8 cellular contexts compared by ENCODE assay signal in genomic region chr1:234725177-234726132, GRCh38.
DNase-seq lines count a peak whose midpoint lies in the region; ATAC-seq and TF ChIP-seq lines count a peak whose summit lies in the region.

No MANE protein-coding gene starts in this region.

- H3K4me3 Mint-ChIP-seq in activated naive CD4-positive, alpha-beta T cell treated with anti-CD3 and anti-CD28 coated beads, Interleukin-2, amount 50 U/mL, for 24 hours: peak overlapping the region; percentile 70

- H3K9ac ChIP-seq in PC-3 (ENCODE audit: low read length): peak overlapping the region; percentile 74
- H3K9ac ChIP-seq in iPS-18a (ENCODE audit: low read length): peak overlapping the region; percentile 56

- intact Hi-C loops in PC-3 (cut with micrococcal nuclease): loop anchor here (2.0 kb wide), 4 partner anchors 69 to 349 kb away; no protein-coding TSS in a partner anchor

- BruUV-seq in PC-3 (replicated peaks; lab: Mats Ljungman, UMichigan): no TSS peak

- ATAC-seq in PC-3 (no peak), HG03520 (IDR thresholded peaks at IDR 0.05; ENCODE audit: unreplicated experiment) (no peak)

- no peaks in the 10 kb centered on the region for H3K36me3 Mint-ChIP-seq in activated naive CD4-positive, alpha-beta T cell treated with anti-CD3 and anti-CD28 coated beads, Interleukin-2, amount 50 U/mL, for 24 hours

- TF ChIP-seq CTCF in PC-3 (conservative IDR thresholded peaks at IDR 0.05; ENCODE audit: low read depth, low read length): no peak
- no peak for TF ChIP-seq CTCF in GM13977 (IDR thresholded peaks at IDR 0.05; ENCODE audit: extremely low read depth, insufficient read depth, missing control alignments)

- in situ Hi-C loops in GM13977 (cut with MboI; ENCODE audit: low pct_unique_long_range_greater_than_20kb, low sequenced_read_pairs, unreplicated experiment): loop anchor here (25.0 kb wide), 2 partner anchors 112 to 362 kb away; no protein-coding TSS in a partner anchor

- H3K27me3 ChIP-seq in PC-3 (ENCODE audit: low read length) (no peaks in the 10 kb centered on the region), iPS-18a (ENCODE audit: control insufficient read depth, insufficient read depth, low read length) (no peaks in the 10 kb centered on the region), MG63 (no peaks in the 10 kb centered on the region)

- H3K4me3 ChIP-seq in PC-3 (ENCODE audit: low read length): peak overlapping the region; percentile 50; the same call in 1 of the 2 replicates
- no peak overlapping the region for H3K4me3 ChIP-seq in iPS-18a (ENCODE audit: low read length)
- H3K4me3 ChIP-seq in MG63: no peak overlapping the region

- no peaks in the 10 kb centered on the region for H3K79me2 ChIP-seq in PC-3 (ENCODE audit: low read length)

- CTCF ChIA-PET in PC-3 (lab: Charles Lee): interaction anchor here (0.6 kb wide), 1 partner anchor 358 kb away, joined by 3 read pairs; no protein-coding TSS in a partner anchor

- H3K27ac ChIP-seq in PC-3 (ENCODE audit: low read length): peak overlapping the region; percentile 99
- H3K27ac ChIP-seq in iPS-18a (ENCODE audit: low read length): no peak overlapping the region

- 0 out of 2 replicates have a peak overlapping the region, but pooled peaks have one; percentile 0 for H2AFZ ChIP-seq in PC-3 (ENCODE audit: low read length)

- H3K27ac Mint-ChIP-seq in activated naive CD4-positive, alpha-beta T cell treated with anti-CD3 and anti-CD28 coated beads, Interleukin-2, amount 50 U/mL, for 24 hours: peak overlapping the region; percentile 90

- H3K9me3 Mint-ChIP-seq in activated naive CD4-positive, alpha-beta T cell treated with anti-CD3 and anti-CD28 coated beads, Interleukin-2, amount 50 U/mL, for 24 hours: no peaks in the 10 kb centered on the region

- DNase-seq in ELR (ENCODE audit: low read depth) (peak; percentile 20), PC-3 (peak; percentile 24), MG63 (no peak), GM13977 (ENCODE audit: low spot score) (no peak)
- peak; percentile 69 for DNase-seq in stimulated activated CD4-positive, alpha-beta T cell treated with anti-CD3 and anti-CD28 coated beads, Interleukin-15, amount 100 ng/mL, for 24 hours

- H3K9me2 ChIP-seq in PC-3 (replicated peaks; ENCODE audit: low read length): no peaks in the 10 kb centered on the region

- H3K9me3 ChIP-seq in PC-3 (ENCODE audit: low read length) (no peaks in the 10 kb centered on the region), iPS-18a (ENCODE audit: control insufficient read depth, low read depth, low read length) (no peaks in the 10 kb centered on the region), MG63 (no peaks in the 10 kb centered on the region)

- no peaks in the 10 kb centered on the region for H4K20me1 ChIP-seq in PC-3 (ENCODE audit: low read length)

- no peaks in the 10 kb centered on the region for H3K36me3 ChIP-seq in PC-3 (ENCODE audit: low read depth, low read length)
- H3K36me3 ChIP-seq in iPS-18a (ENCODE audit: control insufficient read depth, low read depth, low read length): no peaks in the 10 kb centered on the region
- no peaks in the 10 kb centered on the region for H3K36me3 ChIP-seq in MG63

- peaks cover 84% of the 10 kb centered on the region for H3K4me1 Mint-ChIP-seq in activated naive CD4-positive, alpha-beta T cell treated with anti-CD3 and anti-CD28 coated beads, Interleukin-2, amount 50 U/mL, for 24 hours

- H3K27me3 Mint-ChIP-seq in activated naive CD4-positive, alpha-beta T cell treated with anti-CD3 and anti-CD28 coated beads, Interleukin-2, amount 50 U/mL, for 24 hours: no peaks in the 10 kb centered on the region

- H3F3A ChIP-seq in PC-3 (ENCODE audit: low read length, unreplicated experiment): peaks cover 9% of the 10 kb centered on the region

- H3K4me2 ChIP-seq in PC-3 (ENCODE audit: low read length): peak overlapping the region; percentile 70

- POLR2A ChIA-PET in PC-3 (lab: Charles Lee; ENCODE audit: unreplicated experiment): interaction anchor here (0.6 to 0.7 kb wide), 2 partner anchors 122 to 259 kb away, joined by 3 to 12 read pairs; no protein-coding TSS in a partner anchor

- H3K4me1 ChIP-seq in PC-3 (ENCODE audit: insufficient read depth, low read length): peaks cover 61% of the 10 kb centered on the region
- H3K4me1 ChIP-seq in iPS-18a (ENCODE audit: control insufficient read depth, low read depth, low read length): peaks cover 46% of the 10 kb centered on the region

Comparison
In these comparisons a context has a peak if more than half of its experiments do, and no peak if none do; other contexts are left out.
1. DNase-seq: peak in ELR (single experiment), PC-3 (single experiment) and stimulated activated CD4-positive, alpha-beta T cell treated with anti-CD3 and anti-CD28 coated beads, Interleukin-15, amount 100 ng/mL, for 24 hours (single experiment); none in MG63 (single experiment) and GM13977 (single experiment).